9 cellular contexts compared by ENCODE assay signal in the genomic region with DNA sequence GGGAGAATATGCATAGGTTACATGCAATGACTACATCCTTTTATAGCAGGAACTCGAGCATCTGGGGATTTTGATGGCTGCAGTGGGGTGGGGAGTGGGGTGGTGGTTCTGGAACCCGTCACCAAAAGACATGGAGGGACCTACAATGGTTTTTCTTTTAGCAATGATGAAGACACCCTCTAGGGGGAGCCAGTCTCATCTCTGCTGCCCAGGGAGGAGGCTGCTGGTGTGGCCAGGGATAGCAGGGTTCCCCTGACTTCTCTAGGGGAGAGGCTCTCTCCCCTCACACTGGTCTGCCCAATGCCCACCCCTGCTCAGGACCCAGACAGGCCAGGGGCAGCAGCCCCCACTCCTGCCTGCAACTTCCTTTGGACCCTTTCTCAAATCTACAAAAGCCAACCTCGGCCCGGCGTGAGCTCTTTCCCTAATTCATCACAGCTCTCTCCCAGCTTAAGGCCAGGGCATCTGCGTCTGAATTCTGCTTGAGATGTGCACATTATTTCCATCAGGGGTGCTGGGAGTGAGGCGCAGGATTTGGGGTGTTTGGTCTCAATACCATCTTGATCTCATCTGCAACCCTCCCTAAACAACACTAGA.
DNase-seq lines count a peak whose midpoint lies in the region; ATAC-seq and TF ChIP-seq lines count a peak whose summit lies in the region.
"Had no signal": no experiment of that assay in that cellular context is flagged by ENCODE, and none has a peak within 500 bp of the region (broad histone marks: within the 10 kb centered on the region; RNA-seq: fewer than 3 reads in every experiment).

No MANE protein-coding gene starts in this region.

- peaks cover 5% of the 10 kb centered on the region for H4K20me1 ChIP-seq in hepatocyte (ENCODE audit: insufficient read depth, poor library complexity, severe bottlenecking)

- intact Hi-C loops in Right ventricle myocardium inferior (cut with DNase I), result no loop called here

- H2AFZ ChIP-seq in hepatocyte, result no peak overlapping the region

- H3K4me2 ChIP-seq in hepatocyte, result no peak overlapping the region

- H3K36me3 ChIP-seq in cardiac muscle cell (peaks cover 4% of the 10 kb centered on the region), hepatocyte (replicated peaks; ENCODE audit: insufficient read depth, low read depth) (no peaks in the 10 kb centered on the region)
- no peaks in the 10 kb centered on the region for H3K36me3 ChIP-seq in effector memory CD4-positive, alpha-beta T cell (ENCODE audit: control insufficient read depth, insufficient read depth, low read length)

- peaks cover 3% of the 10 kb centered on the region for H3K79me2 ChIP-seq in hepatocyte

- H3K27me3 Mint-ChIP-seq in HFFc6 (ENCODE audit: insufficient read depth), result peaks cover 3% of the 10 kb centered on the region

- peaks cover 43% of the 10 kb centered on the region for H3K36me3 Mint-ChIP-seq in HFFc6 (ENCODE audit: low read depth)

- H3K4me3 ChIP-seq in cardiac muscle cell (no peak overlapping the region), WI38 (ENCODE audit: low read depth, low read length) (no peak overlapping the region), hepatocyte (no peak overlapping the region)
- no peak overlapping the region for H3K4me3 ChIP-seq in effector memory CD4-positive, alpha-beta T cell (ENCODE audit: insufficient read depth, low read depth, low read length, poor library complexity, severe bottlenecking)

- peak; percentile 87 for TF ChIP-seq CTCF in cardiac muscle cell (IDR thresholded peaks at IDR 0.05; ENCODE audit: low read depth, low read length)
- TF ChIP-seq CTCF in HFFc6 (IDR thresholded peaks at IDR 0.05), result peak; percentile 85
- peak; percentile 78 for TF ChIP-seq CTCF in WI38 (IDR thresholded peaks at IDR 0.05; ENCODE audit: low read depth, low read length)
- peak; percentile 63 for TF ChIP-seq CTCF in hepatocyte (IDR thresholded peaks at IDR 0.05; ENCODE audit: poor library complexity)

- H3K27me3 ChIP-seq in cardiac muscle cell, result no peaks in the 10 kb centered on the region
- no peaks in the 10 kb centered on the region for H3K27me3 ChIP-seq in hepatocyte
- H3K27me3 ChIP-seq in effector memory CD4-positive, alpha-beta T cell (replicated peaks; ENCODE audit: control insufficient read depth, insufficient read depth, low read length, poor library complexity, severe bottlenecking), result no peaks in the 10 kb centered on the region

- H3K9me3 ChIP-seq in cardiac muscle cell (ENCODE audit: low read depth) (no peaks in the 10 kb centered on the region), hepatocyte (ENCODE audit: low read depth) (no peaks in the 10 kb centered on the region)
- H3K9me3 ChIP-seq in effector memory CD4-positive, alpha-beta T cell (ENCODE audit: control insufficient read depth, low read length), result no peaks in the 10 kb centered on the region

- H3K4me1 ChIP-seq in cardiac muscle cell (ENCODE audit: low read depth) (no peaks in the 10 kb centered on the region), hepatocyte (ENCODE audit: insufficient read depth) (no peaks in the 10 kb centered on the region)
- H3K4me1 ChIP-seq in effector memory CD4-positive, alpha-beta T cell (ENCODE audit: control insufficient read depth, insufficient read depth, low read length, poor library complexity, severe bottlenecking), result no peaks in the 10 kb centered on the region

- H3K27ac ChIP-seq in cardiac muscle cell (no peak overlapping the region), hepatocyte (no peak overlapping the region), substantia nigra (ENCODE audit: low read depth, low read length, poor library complexity, severe bottlenecking) (peak overlapping the region; percentile 64)
- H3K27ac ChIP-seq in effector memory CD4-positive, alpha-beta T cell (ENCODE audit: insufficient read depth, low read length, poor library complexity, severe bottlenecking), result no peak overlapping the region
- H3K27ac ChIP-seq: epithelial cell of prostate had no signal

- H3K9me2 ChIP-seq in hepatocyte (replicated peaks; ENCODE audit: insufficient read depth), result no peaks in the 10 kb centered on the region

- DNase-seq in cardiac muscle cell (ENCODE audit: low read depth in 1 of 2, low spot score in 1 of 2), result peak; percentile 66
- no peak for DNase-seq in Right ventricle myocardium inferior (ENCODE audit: missing footprints)
- peak; percentile 52 for DNase-seq in HFFc6
- DNase-seq in NAMALWA (ENCODE audit: low spot score), result peak; percentile 64
- peak; percentile 67 for DNase-seq in hepatocyte (ENCODE audit: low spot score)
- peak in 23 of 49 donors; percentile 5 to 68 (median 30) for DNase-seq in substantia nigra (lab: John Stamatoyannopoulos, UW)
- no peak for DNase-seq in effector memory CD4-positive, alpha-beta T cell

- ATAC-seq in Right ventricle myocardium inferior, result no peak

- H3K4me3 Mint-ChIP-seq in HFFc6, result no peak overlapping the region

- no peaks in the 10 kb centered on the region for H3K9me3 Mint-ChIP-seq in HFFc6

- WGBS in hepatocyte (ENCODE audit: low lambda C conversion rate, missing lambda C conversion rate), result 75% methylated on average over 7 of the region's 7 CpGs

- H3K27ac Mint-ChIP-seq in HFFc6, result no peak overlapping the region; the same call in 1 of the 2 replicates

- peaks cover 2% of the 10 kb centered on the region for H3K4me1 Mint-ChIP-seq in HFFc6 (ENCODE audit: low read depth)

Comparison
In these comparisons a context has a peak if more than half of its experiments do, and no peak if none do; other contexts are left out.
1. DNase-seq: peak in cardiac muscle cell (2 of 2), HFFc6 (single experiment), NAMALWA (single experiment) and hepatocyte (single experiment); none in Right ventricle myocardium inferior (single experiment) and effector memory CD4-positive, alpha-beta T cell (0 of 3).
2. Peak in every context shown above with its lines, with median percentiles within 50 percentile points of each other: CTCF ChIP-seq.